In genomic region chr10:128432423-128432822, GRCh38 we compare ENCODE assay signal across 28 cellular contexts.
"Had no signal": no experiment of that assay in that cellular context is flagged by ENCODE, and none has a peak within 500 bp of the region (broad histone marks: within the 10 kb centered on the region; RNA-seq: fewer than 3 reads in every experiment).

No MANE protein-coding gene starts in this region.

- H3K4me1 ChIP-seq: SJCRH30 had no signal

- H3K9me3 ChIP-seq: MG63, SJCRH30 had no signal

- H3K4me3 ChIP-seq: MG63, PC-9, SJCRH30, SK-N-MC had no signal

- H3K36me3 ChIP-seq: MG63, SJCRH30 had no signal

- H3K27ac ChIP-seq: PC-9, RWPE1, SJCRH30, SK-N-MC had no signal

- H3K27me3 ChIP-seq: MG63, SJCRH30 had no signal

- DNase-seq: Kasumi-1, KG1, MG63, NCI-H1048, NCI-H1092 treated with DMSO at 0.1 percent for 48 hours, NCI-H1105 treated with DMSO at 0.1 percent for 48 hours, NCI-H1417, NCI-H1436, NCI-H146, NCI-H187, NCI-H1930, NCI-H2029 treated with DMSO at 0.1 percent for 48 hours, NCI-H2081 treated with DMSO at 0.1 percent for 48 hours, NCI-H2107, NCI-H2171, NCI-H345, NCI-H446, NCI-H510A treated with DMSO at 0.1 percent for 48 hours, NCI-H524 treated with DMSO at 0.1 percent for 48 hours, NCI-H526 treated with DMSO at 0.1 percent for 48 hours, NCI-H774, PC-9, SHP77, SIG-M5, SJCRH30, T-cell had no signal
